In genomic region chr12:92065018-92065499, GRCh38 we compare ENCODE assay signal across 9 cellular contexts.
DNase-seq lines count a peak whose midpoint lies in the region; ATAC-seq and TF ChIP-seq lines count a peak whose summit lies in the region.
"Had no signal": no experiment of that assay in that cellular context is flagged by ENCODE, and none has a peak within 500 bp of the region (broad histone marks: within the 10 kb centered on the region; RNA-seq: fewer than 3 reads in every experiment).

No MANE protein-coding gene starts in this region.

- peaks cover 65% of the 10 kb centered on the region for H3K4me1 ChIP-seq in body of pancreas

- no peaks in the 10 kb centered on the region for H3K36me3 ChIP-seq in body of pancreas (replicated peaks in 1 of 2; ENCODE audit: insufficient read depth in 1 of 2, low read depth in 2 of 2)
- H3K36me3 ChIP-seq: upper lobe of left lung had no signal

- peak in 4 of 7 experiments; percentile 30 to 44 (median 32) for TF ChIP-seq CTCF in body of pancreas (IDR thresholded peaks at IDR 0.05)

- H3K4me3 ChIP-seq in body of pancreas: no peak overlapping the region

- no peaks in the 10 kb centered on the region for H3K27me3 ChIP-seq in body of pancreas
- H3K27me3 ChIP-seq: upper lobe of left lung had no signal

- peak; percentile 66 for ATAC-seq in GM18508 (IDR thresholded peaks at IDR 0.05; ENCODE audit: insufficient read depth, unreplicated experiment)
- ATAC-seq in HG02571 (IDR thresholded peaks at IDR 0.05; ENCODE audit: unreplicated experiment): peak; percentile 68
- ATAC-seq in body of pancreas: peak; percentile 96

- WGBS in body of pancreas, 2 donors: 9 to 15% methylated on average over 8 of the region's 8 CpGs

- intact Hi-C loops in body of pancreas (cut with DNase I): no loop called here

- peaks cover 0 to 2% (median 0%) of the 10 kb centered on the region in 3 donors for H3K9me3 ChIP-seq in body of pancreas
- H3K9me3 ChIP-seq: upper lobe of left lung had no signal

- TF ChIP-seq POLR2A in body of pancreas (IDR thresholded peaks at IDR 0.05): peak in 2 of 3 donors; percentile 52 to 70

- DNase-seq in NCI-H2171 (lab: John Stamatoyannopoulos, UW) (peak; percentile 83), body of pancreas (peak; percentile 81 to 96 (median 90)), occipital lobe (lab: John Stamatoyannopoulos, UW) (peak; percentile 13), COLO829 (ENCODE audit: low spot score) (no peak), NCI-H82 (lab: John Stamatoyannopoulos, UW) (no peak), HuH-7.5 (ENCODE audit: low spot score) (no peak)

- peak overlapping the region; percentile 59 to 95 (median 85) for H3K27ac ChIP-seq in body of pancreas

Comparison
In these comparisons a context has a peak if more than half of its experiments do, and no peak if none do; other contexts are left out.
1. DNase-seq: peak in NCI-H2171 (single experiment), body of pancreas (4 of 4) and occipital lobe (single experiment); none in COLO829 (single experiment), NCI-H82 (single experiment) and HuH-7.5 (single experiment).
2. Peak in every context shown above with its lines, with median percentiles within 50 percentile points of each other: ATAC-seq.